1 cellular context compared by ENCODE assay signal in genomic region chr10:48239618-48240017, GRCh38.
A peak's percentile ranks its signal among the peaks of the same experiment; 100 is the strongest.
TF ChIP-seq lines count a peak whose summit lies in the region.

No MANE protein-coding gene starts in this region.

TF ChIP-seq in K562, 482 proteins besides CTCF, POLR2A, EP300 and RAD21:
- TF ChIP-seq NCOA6 (IDR thresholded peaks at IDR 0.05) (no peak), SRSF9 (IDR thresholded peaks at IDR 0.05; ENCODE audit: borderline replicate concordance, low read depth, low read length) (no peak), RBM25 (IDR thresholded peaks at IDR 0.05; ENCODE audit: low read depth, low read length, severe bottlenecking) (peak; percentile 67), BCOR (IDR thresholded peaks at IDR 0.05) (peak; percentile 67; the same call in 1 of the 2 replicates), ZFP36 (IDR thresholded peaks at IDR 0.05; ENCODE audit: low read depth, low read length, partially characterized antibody) (peak; percentile 62)
